9 cellular contexts compared by ENCODE assay signal in genomic region chr17:60602871-60603270, GRCh38. TPM values are rescaled to one million over a fixed set of nuclear protein-coding genes. Genes with fewer than 3 reads are reported as not detected.
A peak's percentile ranks its signal among the peaks of the same experiment; 100 is the strongest.
DNase-seq lines count a peak whose midpoint lies in the region; ATAC-seq and TF ChIP-seq lines count a peak whose summit lies in the region.
"Had no signal": no experiment of that assay in that cellular context is flagged by ENCODE, and none has a peak within 500 bp of the region (broad histone marks: within the 10 kb centered on the region; RNA-seq: fewer than 3 reads in every experiment).

No MANE protein-coding gene starts in this region.

- H3K4me3 ChIP-seq in OCI-LY3 (ENCODE audit: low read length) (no peak overlapping the region), endodermal cell (ENCODE audit: low read length) (peak overlapping the region; percentile 99), neutrophil (ENCODE audit: low read depth in 1 of 2, low read length in 1 of 2) (peak overlapping the region; percentile 86 to 92)

- H3K9me3 Mint-ChIP-seq in Calu3 (ENCODE audit: low read depth, unreplicated experiment) = no peaks in the 10 kb centered on the region
- no peaks in the 10 kb centered on the region for H3K9me3 Mint-ChIP-seq in endodermal cell

- CTCF ChIA-PET in Calu3 (lab: Charles Lee) = interaction anchor here (0.7 kb wide), 1 partner anchor 78 kb away, joined by 3 read pairs; no protein-coding TSS in a partner anchor

- H3K4me1 ChIP-seq in OCI-LY3 (ENCODE audit: low read length) = peaks cover 25% of the 10 kb centered on the region
- H3K4me1 ChIP-seq in endodermal cell (ENCODE audit: control insufficient read depth, insufficient read depth, low read length) = no peaks in the 10 kb centered on the region
- peaks cover 43 to 45% of the 10 kb centered on the region in 2 experiments for H3K4me1 ChIP-seq in neutrophil (ENCODE audit: control insufficient read depth in 1 of 2, insufficient read depth in 1 of 2, low read depth in 1 of 2, low read length in 1 of 2)

- peaks cover 78% of the 10 kb centered on the region for H3K79me2 ChIP-seq in OCI-LY3 (ENCODE audit: low read length)

- peak overlapping the region; percentile 94 for H3K4me3 Mint-ChIP-seq in Calu3 (ENCODE audit: low read depth, unreplicated experiment)
- peak overlapping the region; percentile 86 for H3K4me3 Mint-ChIP-seq in endodermal cell

- H3K27ac Mint-ChIP-seq in Calu3 (ENCODE audit: unreplicated experiment) (peak overlapping the region; percentile 90), endodermal cell (peak overlapping the region; percentile 20)

- no peaks in the 10 kb centered on the region for H3K27me3 Mint-ChIP-seq in Calu3 (ENCODE audit: unreplicated experiment)
- H3K27me3 Mint-ChIP-seq in endodermal cell (ENCODE audit: insufficient read depth) = no peaks in the 10 kb centered on the region

- H3K9me3 ChIP-seq in OCI-LY3 (ENCODE audit: insufficient read depth, low read length) (no peaks in the 10 kb centered on the region), endodermal cell (ENCODE audit: control insufficient read depth, low read length) (no peaks in the 10 kb centered on the region), neutrophil (no peaks in the 10 kb centered on the region)

- intact Hi-C loops in Calu3 (cut with micrococcal nuclease; ENCODE audit: unreplicated experiment) = no loop called here

- BruUV-seq in Calu3 (replicated peaks; lab: Mats Ljungman, UMichigan) = no TSS peak

- TF ChIP-seq CTCF in Calu3 (IDR thresholded peaks at IDR 0.05; ENCODE audit: unreplicated experiment) (no peak), OCI-LY3 (IDR thresholded peaks at IDR 0.05; ENCODE audit: low read depth, low read length) (no peak), endodermal cell (conservative IDR thresholded peaks at IDR 0.05) (no peak), neutrophil (IDR thresholded peaks at IDR 0.05) (no peak)

- H4K20me1 ChIP-seq in OCI-LY3 (ENCODE audit: insufficient read depth, low read length) = peaks cover 43% of the 10 kb centered on the region

- peaks cover 17% of the 10 kb centered on the region for H3K4me1 Mint-ChIP-seq in Calu3 (ENCODE audit: low read depth, unreplicated experiment)
- H3K4me1 Mint-ChIP-seq in endodermal cell = peaks cover 16% of the 10 kb centered on the region

- H3K9ac ChIP-seq in OCI-LY3 (ENCODE audit: low read length) (no peak overlapping the region), endodermal cell (ENCODE audit: extremely low read depth, low read length, poor library complexity, severe bottlenecking) (peak overlapping the region; percentile 88)

- H3K4me2 ChIP-seq in OCI-LY3 (ENCODE audit: low read length) = peak overlapping the region; percentile 84; the same call in 1 of the 2 replicates

- 0 to 9% methylated on average over 1 of the region's 1 CpG for WGBS in endodermal cell (ENCODE audit: insufficient coverage in 1 of 2, insufficient read length in 1 of 2), 2 experiments

- H3K27me3 ChIP-seq in OCI-LY3 (ENCODE audit: low read depth, low read length) = peaks cover 9% of the 10 kb centered on the region; the same call in 1 of the 2 replicates
- H3K27me3 ChIP-seq in endodermal cell (ENCODE audit: control insufficient read depth, insufficient read depth, low read length, poor library complexity, severe bottlenecking) = no peaks in the 10 kb centered on the region
- H3K27me3 ChIP-seq in neutrophil = no peaks in the 10 kb centered on the region

- ATAC-seq in HG02885 (IDR thresholded peaks at IDR 0.05; ENCODE audit: poor library complexity, unreplicated experiment) = no peak

- H2AFZ ChIP-seq in OCI-LY3 (ENCODE audit: low read depth, low read length) = no peak overlapping the region

- DNase-seq in Calu3 (no peak), endodermal cell (no peak), amygdala (lab: John Stamatoyannopoulos, UW) (no peak), foreskin melanocyte (no peak), AG08396 (ENCODE audit: low spot score) (no peak)
- DNase-seq: central memory CD4-positive, alpha-beta T cell had no signal

- H3K36me3 Mint-ChIP-seq in Calu3 (ENCODE audit: insufficient read depth, unreplicated experiment) (peaks cover 41% of the 10 kb centered on the region), endodermal cell (ENCODE audit: low read depth) (no peaks in the 10 kb centered on the region)

- peaks cover 3% of the 10 kb centered on the region for H3K36me3 ChIP-seq in OCI-LY3 (replicated peaks; ENCODE audit: low read depth, low read length)
- H3K36me3 ChIP-seq in endodermal cell (ENCODE audit: control insufficient read depth, insufficient read depth, low read length) = no peaks in the 10 kb centered on the region
- H3K36me3 ChIP-seq in neutrophil = no peaks in the 10 kb centered on the region

- H3K27ac ChIP-seq in OCI-LY3 (ENCODE audit: low read length) = no peak overlapping the region
- H3K27ac ChIP-seq in endodermal cell (ENCODE audit: low read depth, low read length) = no peak overlapping the region
- H3K27ac ChIP-seq in neutrophil = no peak overlapping the region

RNA-seq across cellular contexts. Expression of gene PPM1D, which starts 2.9 kb away (rescaled TPM):
- total RNA-seq in Calu3 (2022) (7.6 and 7.7 TPM in 2 replicates), endodermal cell (10 to 100 TPM in 1 of 2 donors, 1 to 10 TPM in 1; 9.4 to 13.0 TPM)
- 16.7 TPM for polyA plus RNA-seq in endodermal cell (2013, experiment 1 of 2)
- polyA plus RNA-seq in endodermal cell (2013, experiment 2 of 2) = 14.9 TPM
